Comparison of ENCODE assay signal across 1 cellular context in the genomic region with DNA sequence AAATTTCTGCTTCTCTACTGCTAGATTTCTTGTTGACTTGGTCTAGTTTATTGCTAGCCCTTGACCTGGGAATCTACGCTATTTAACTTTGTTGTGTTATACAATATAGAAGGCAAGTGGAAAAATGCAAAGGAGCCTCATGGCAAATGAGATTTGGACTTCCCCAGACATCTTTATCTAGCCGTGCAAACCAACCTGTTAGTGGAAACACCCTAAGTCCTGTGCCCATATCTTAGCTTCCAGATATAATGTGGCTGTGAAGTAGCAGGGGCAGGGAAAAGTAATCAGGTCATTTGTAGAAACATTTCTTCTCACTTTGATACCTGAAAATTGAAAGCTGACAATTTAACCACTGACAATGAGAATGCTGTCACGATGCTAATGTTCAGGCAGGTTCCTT.
TF ChIP-seq lines count a peak whose summit lies in the region.

No MANE protein-coding gene starts in this region.

TF ChIP-seq in GM12878, 131 proteins besides CTCF, POLR2A, EP300 and RAD21 (continued from another document):
- TF ChIP-seq, protein P1, sequence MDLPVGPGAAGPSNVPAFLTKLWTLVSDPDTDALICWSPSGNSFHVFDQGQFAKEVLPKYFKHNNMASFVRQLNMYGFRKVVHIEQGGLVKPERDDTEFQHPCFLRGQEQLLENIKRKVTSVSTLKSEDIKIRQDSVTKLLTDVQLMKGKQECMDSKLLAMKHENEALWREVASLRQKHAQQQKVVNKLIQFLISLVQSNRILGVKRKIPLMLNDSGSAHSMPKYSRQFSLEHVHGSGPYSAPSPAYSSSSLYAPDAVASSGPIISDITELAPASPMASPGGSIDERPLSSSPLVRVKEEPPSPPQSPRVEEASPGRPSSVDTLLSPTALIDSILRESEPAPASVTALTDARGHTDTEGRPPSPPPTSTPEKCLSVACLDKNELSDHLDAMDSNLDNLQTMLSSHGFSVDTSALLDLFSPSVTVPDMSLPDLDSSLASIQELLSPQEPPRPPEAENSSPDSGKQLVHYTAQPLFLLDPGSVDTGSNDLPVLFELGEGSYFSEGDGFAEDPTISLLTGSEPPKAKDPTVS (IDR thresholded peaks at IDR 0.05; ENCODE audit: low read depth, low read length): no peak
- TF ChIP-seq ZZZ3 (IDR thresholded peaks at IDR 0.05; ENCODE audit: control insufficient read depth, insufficient read length, low read depth) (no peak), CBX3 (IDR thresholded peaks at IDR 0.05; ENCODE audit: borderline replicate concordance, low read depth) (no peak), CBX5 (IDR thresholded peaks at IDR 0.05; ENCODE audit: low read depth) (no peak), RAD51 (IDR thresholded peaks at IDR 0.05) (no peak), SMARCA5 (IDR thresholded peaks at IDR 0.05) (no peak), FOS (IDR thresholded peaks at IDR 0.05; ENCODE audit: borderline replicate concordance, extremely low read depth, insufficient read length) (no peak), TARDBP (IDR thresholded peaks at IDR 0.05; ENCODE audit: borderline replicate concordance) (no peak), ZNF217 (IDR thresholded peaks at IDR 0.05) (no peak), ZBED1 (IDR thresholded peaks at IDR 0.05; ENCODE audit: borderline replicate concordance) (no peak)
- TF ChIP-seq, protein P2, sequence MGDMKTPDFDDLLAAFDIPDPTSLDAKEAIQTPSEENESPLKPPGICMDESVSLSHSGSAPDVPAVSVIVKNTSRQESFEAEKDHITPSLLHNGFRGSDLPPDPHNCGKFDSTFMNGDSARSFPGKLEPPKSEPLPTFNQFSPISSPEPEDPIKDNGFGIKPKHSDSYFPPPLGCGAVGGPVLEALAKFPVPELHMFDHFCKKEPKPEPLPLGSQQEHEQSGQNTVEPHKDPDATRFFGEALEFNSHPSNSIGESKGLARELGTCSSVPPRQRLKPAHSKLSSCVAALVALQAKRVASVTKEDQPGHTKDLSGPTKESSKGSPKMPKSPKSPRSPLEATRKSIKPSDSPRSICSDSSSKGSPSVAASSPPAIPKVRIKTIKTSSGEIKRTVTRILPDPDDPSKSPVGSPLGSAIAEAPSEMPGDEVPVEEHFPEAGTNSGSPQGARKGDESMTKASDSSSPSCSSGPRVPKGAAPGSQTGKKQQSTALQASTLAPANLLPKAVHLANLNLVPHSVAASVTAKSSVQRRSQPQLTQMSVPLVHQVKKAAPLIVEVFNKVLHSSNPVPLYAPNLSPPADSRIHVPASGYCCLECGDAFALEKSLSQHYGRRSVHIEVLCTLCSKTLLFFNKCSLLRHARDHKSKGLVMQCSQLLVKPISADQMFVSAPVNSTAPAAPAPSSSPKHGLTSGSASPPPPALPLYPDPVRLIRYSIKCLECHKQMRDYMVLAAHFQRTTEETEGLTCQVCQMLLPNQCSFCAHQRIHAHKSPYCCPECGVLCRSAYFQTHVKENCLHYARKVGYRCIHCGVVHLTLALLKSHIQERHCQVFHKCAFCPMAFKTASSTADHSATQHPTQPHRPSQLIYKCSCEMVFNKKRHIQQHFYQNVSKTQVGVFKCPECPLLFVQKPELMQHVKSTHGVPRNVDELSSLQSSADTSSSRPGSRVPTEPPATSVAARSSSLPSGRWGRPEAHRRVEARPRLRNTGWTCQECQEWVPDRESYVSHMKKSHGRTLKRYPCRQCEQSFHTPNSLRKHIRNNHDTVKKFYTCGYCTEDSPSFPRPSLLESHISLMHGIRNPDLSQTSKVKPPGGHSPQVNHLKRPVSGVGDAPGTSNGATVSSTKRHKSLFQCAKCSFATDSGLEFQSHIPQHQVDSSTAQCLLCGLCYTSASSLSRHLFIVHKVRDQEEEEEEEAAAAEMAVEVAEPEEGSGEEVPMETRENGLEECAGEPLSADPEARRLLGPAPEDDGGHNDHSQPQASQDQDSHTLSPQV (IDR thresholded peaks at IDR 0.05): no peak
- TF ChIP-seq, protein P3, sequence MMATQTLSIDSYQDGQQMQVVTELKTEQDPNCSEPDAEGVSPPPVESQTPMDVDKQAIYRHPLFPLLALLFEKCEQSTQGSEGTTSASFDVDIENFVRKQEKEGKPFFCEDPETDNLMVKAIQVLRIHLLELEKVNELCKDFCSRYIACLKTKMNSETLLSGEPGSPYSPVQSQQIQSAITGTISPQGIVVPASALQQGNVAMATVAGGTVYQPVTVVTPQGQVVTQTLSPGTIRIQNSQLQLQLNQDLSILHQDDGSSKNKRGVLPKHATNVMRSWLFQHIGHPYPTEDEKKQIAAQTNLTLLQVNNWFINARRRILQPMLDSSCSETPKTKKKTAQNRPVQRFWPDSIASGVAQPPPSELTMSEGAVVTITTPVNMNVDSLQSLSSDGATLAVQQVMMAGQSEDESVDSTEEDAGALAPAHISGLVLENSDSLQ (IDR thresholded peaks at IDR 0.05): no peak
